In the genomic region with DNA sequence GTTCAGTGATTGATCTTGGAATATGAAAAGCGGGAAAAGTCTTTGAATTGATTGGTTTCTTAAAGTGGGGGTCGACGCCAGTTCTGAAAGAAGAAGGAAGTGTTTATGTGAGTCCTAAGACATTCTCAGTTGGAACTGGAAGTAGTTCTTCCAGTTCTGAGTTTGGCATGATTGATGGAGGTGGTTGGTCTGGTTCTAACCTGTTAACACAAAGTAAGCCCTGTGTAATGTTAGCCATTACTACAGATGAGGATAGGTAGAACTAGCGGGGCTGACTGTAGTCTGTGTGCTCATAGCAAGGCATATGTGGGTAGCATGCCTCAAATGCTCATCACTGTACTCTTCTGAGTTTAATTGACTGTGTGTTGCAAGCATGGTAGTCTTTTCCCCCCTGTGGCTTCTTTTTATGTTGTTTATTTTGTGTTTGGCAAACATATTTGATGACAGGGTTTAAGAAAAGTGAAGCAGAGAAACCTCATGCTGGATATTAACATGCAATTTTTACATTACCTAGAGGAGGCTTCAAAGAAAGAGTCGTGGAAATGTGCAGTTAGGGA, we compare ENCODE assay signal across 23 cellular contexts. TPM values are rescaled to one million over a fixed set of nuclear protein-coding genes. Genes with fewer than 3 reads are reported as not detected.
A peak's percentile ranks its signal among the peaks of the same experiment; 100 is the strongest.
DNase-seq lines count a peak whose midpoint lies in the region; TF ChIP-seq lines count a peak whose summit lies in the region.
"Had no signal": no experiment of that assay in that cellular context is flagged by ENCODE, and none has a peak within 500 bp of the region (broad histone marks: within the 10 kb centered on the region; RNA-seq: fewer than 3 reads in every experiment).

No MANE protein-coding gene starts in this region.

- intact Hi-C loops in esophagus squamous epithelium (cut with DNase I) (no loop called here), stomach (cut with DNase I; ENCODE audit: low total_unique reads) (loop anchor here (10.0 kb wide), 1 partner anchor 225 kb away; no protein-coding TSS in a partner anchor)

- DNase-seq in NCI-H2196 (lab: John Stamatoyannopoulos, UW; ENCODE audit: unreplicated experiment) (peak; percentile 28), NCI-H2196 treated with DMSO at 0.1 percent for 48 hours (lab: John Stamatoyannopoulos, UW; ENCODE audit: unreplicated experiment) (no peak), LNCaP clone FGC (ENCODE audit: low read depth) (peak; percentile 94), esophagus squamous epithelium (lab: John Stamatoyannopoulos, UW) (no peak), stomach (no peak), AG20443 (ENCODE audit: low spot score) (no peak)
- DNase-seq in effector memory CD4-positive, alpha-beta T cell = no peak
- DNase-seq: activated CD4-positive, CD25-positive, alpha-beta regulatory T cell; activated CD8-positive, alpha-beta T cell treated with anti-CD3 and anti-CD28 coated beads, Interleukin-2, amount 10 ng/mL, durations not matched to agents 7 days and 5 days; activated naive CD8-positive, alpha-beta T cell treated with anti-CD3 and anti-CD28 coated beads, Interleukin-2, amount 50 U/mL, for 24 hours; activated T-cell treated with anti-CD3 and anti-CD28 coated beads, Interleukin-2, amount 50 U/mL, for 72 hours; central memory CD4-positive, alpha-beta T cell; effector CD4-positive, alpha-beta T cell; GOT3; KG1; NCI-H510A; right lobe of liver; T-helper 2 cell had no signal

- TF ChIP-seq CTCF in LNCaP clone FGC (IDR thresholded peaks at IDR 0.05; ENCODE audit: control insufficient read depth, extremely low read depth, insufficient read depth) (no peak), esophagus squamous epithelium (IDR thresholded peaks at IDR 0.05) (no peak), stomach (IDR thresholded peaks at IDR 0.05) (no peak)

- 19 to 24% methylated on average over 5 of the region's 5 CpGs for WGBS in esophagus squamous epithelium, 2 donors
- WGBS in stomach, 5 donors = 23 to 60% (median 35%) methylated on average over 5 of the region's 5 CpGs

- H3K4me3 ChIP-seq in LNCaP clone FGC (ENCODE audit: low read depth, low read length) (no peak overlapping the region), esophagus squamous epithelium (no peak overlapping the region), skin epidermis (no peak overlapping the region), stomach (no peak overlapping the region)
- no peak overlapping the region for H3K4me3 ChIP-seq in effector memory CD4-positive, alpha-beta T cell (ENCODE audit: insufficient read depth, low read depth, low read length, poor library complexity, severe bottlenecking)
- H3K4me3 ChIP-seq: right lobe of liver, SJSA1, vagina had no signal

- H3K27me3 ChIP-seq in esophagus squamous epithelium = no peaks in the 10 kb centered on the region
- no peaks in the 10 kb centered on the region for H3K27me3 ChIP-seq in stomach
- no peaks in the 10 kb centered on the region for H3K27me3 ChIP-seq in effector memory CD4-positive, alpha-beta T cell (replicated peaks; ENCODE audit: control insufficient read depth, insufficient read depth, low read length, poor library complexity, severe bottlenecking)
- H3K27me3 ChIP-seq: neutrophil, right lobe of liver, SJSA1, vagina had no signal

- TF ChIP-seq POLR2A in esophagus squamous epithelium (IDR thresholded peaks at IDR 0.05) (no peak), stomach (IDR thresholded peaks at IDR 0.05) (no peak)

- TF ChIP-seq EP300 in stomach (IDR thresholded peaks at IDR 0.05) = no peak

- H3K27ac ChIP-seq in esophagus squamous epithelium = peak overlapping the region; percentile 17 to 82 (median 71)
- peak overlapping the region in 15 of 21 experiments; percentile 6 to 82 (median 59) for H3K27ac ChIP-seq in skin epidermis
- H3K27ac ChIP-seq in stomach = no peak overlapping the region
- H3K27ac ChIP-seq in effector memory CD4-positive, alpha-beta T cell (ENCODE audit: insufficient read depth, low read length, poor library complexity, severe bottlenecking) = no peak overlapping the region
- H3K27ac ChIP-seq: HL-60, neutrophil, right lobe of liver, SJSA1, vagina had no signal

- no peaks in the 10 kb centered on the region for H3K9me3 ChIP-seq in esophagus squamous epithelium
- H3K9me3 ChIP-seq in stomach = no peaks in the 10 kb centered on the region
- no peaks in the 10 kb centered on the region for H3K9me3 ChIP-seq in effector memory CD4-positive, alpha-beta T cell (ENCODE audit: control insufficient read depth, low read length)
- H3K9me3 ChIP-seq: neutrophil, right lobe of liver, SJSA1, vagina had no signal

- peaks cover 14 to 41% (median 19%) of the 10 kb centered on the region in 3 donors for H3K4me1 ChIP-seq in esophagus squamous epithelium
- no peaks in the 10 kb centered on the region for H3K4me1 ChIP-seq in stomach
- no peaks in the 10 kb centered on the region for H3K4me1 ChIP-seq in effector memory CD4-positive, alpha-beta T cell (ENCODE audit: control insufficient read depth, insufficient read depth, low read length, poor library complexity, severe bottlenecking)
- H3K4me1 ChIP-seq: right lobe of liver, SJSA1 had no signal

- H3K36me3 ChIP-seq in esophagus squamous epithelium (no peaks in the 10 kb centered on the region), stomach (no peaks in the 10 kb centered on the region)
- H3K36me3 ChIP-seq in effector memory CD4-positive, alpha-beta T cell (ENCODE audit: control insufficient read depth, insufficient read depth, low read length) = no peaks in the 10 kb centered on the region
- H3K36me3 ChIP-seq: neutrophil, right lobe of liver, SJSA1, vagina had no signal

RNA-seq across cellular contexts. Expression of a gene that starts 24.9 kb away (rescaled TPM):
- total RNA-seq in esophagus squamous epithelium = 100 to 1,000 TPM in 1 of 4 donors, 10 to 100 TPM in 3; 24.8 to 169 (median 60.9) TPM
- 100 to 1,000 TPM in 1 of 5 donors, 10 to 100 TPM in 4; 22.3 to 102 (median 40.3) TPM for total RNA-seq in stomach
- 10 to 100 TPM; 15.3 to 32.7 (median 18.6) TPM for polyA plus RNA-seq in stomach

RNA-seq across cellular contexts. Expression of a gene that starts 57.7 kb away (rescaled TPM):
- 1 to 10 TPM in 1 of 4 donors, under 1 TPM in 3; 0.04 to 1.1 (median 0.24) TPM for total RNA-seq in esophagus squamous epithelium
- total RNA-seq in stomach = 1 to 10 TPM in 2 of 5 donors, not detected in 3; 1.3 to 1.5 TPM
- under 1 TPM; 0.15 to 0.61 (median 0.37) TPM for polyA plus RNA-seq in stomach
- total RNA-seq: SJSA1 had no signal

Comparison
In these comparisons a context has a peak if more than half of its experiments do, and no peak if none do; other contexts are left out.
1. DNase-seq: peak in NCI-H2196 (single experiment) and LNCaP clone FGC (single experiment); none in NCI-H2196 treated with DMSO at 0.1 percent for 48 hours (single experiment), esophagus squamous epithelium (single experiment), stomach (single experiment), effector memory CD4-positive, alpha-beta T cell (0 of 3) and AG20443 (single experiment).
2. H3K27ac ChIP-seq: peak in esophagus squamous epithelium (4 of 4) and skin epidermis (15 of 21); none in stomach (0 of 5) and effector memory CD4-positive, alpha-beta T cell (single experiment).